17 cellular contexts compared by ENCODE assay signal in genomic region chr9:88373018-88373417, GRCh38.
"Had no signal": no experiment of that assay in that cellular context is flagged by ENCODE, and none has a peak within 500 bp of the region (broad histone marks: within the 10 kb centered on the region; RNA-seq: fewer than 3 reads in every experiment).

No MANE protein-coding gene starts in this region.

- H3K27ac ChIP-seq: gastrocnemius medialis, heart right ventricle, psoas muscle, right lobe of liver, testis, tibial nerve had no signal

- H3K4me1 ChIP-seq: gastrocnemius medialis, heart right ventricle, psoas muscle, right lobe of liver, testis, tibial nerve had no signal

- DNase-seq: cortex of kidney; effector memory CD4-positive, alpha-beta T cell; gastrocnemius medialis; heart right ventricle; hypothalamus; kidney glomerular epithelial cell; mesendoderm; naive B cell; psoas muscle; retina; right lobe of liver; stimulated activated CD4-positive, alpha-beta T cell treated with anti-CD3 and anti-CD28 coated beads, Interleukin-4, amount 100 ng/mL, for 1 hour; stimulated activated CD8-positive, alpha-beta memory T cell treated with anti-CD3 and anti-CD28 coated beads, Interleukin-4, amount 100 ng/mL, for 48 hours; testis had no signal

- H3K27me3 ChIP-seq: gastrocnemius medialis, right lobe of liver, testis, tibial nerve had no signal

- ATAC-seq: esophagus mucosa; gastrocnemius medialis; heart right ventricle; psoas muscle; right lobe of liver; stimulated activated effector memory CD8-positive, alpha-beta T cell treated with anti-CD3 and anti-CD28 coated beads, Interleukin-12 subunit alpha, Interleukin-12 subunit beta, amount 100 ng/mL, for 72 hours had no signal

- H3K36me3 ChIP-seq: gastrocnemius medialis, heart right ventricle, right lobe of liver, tibial nerve had no signal

- H3K9me3 ChIP-seq: gastrocnemius medialis, psoas muscle, right lobe of liver, testis had no signal

- H3K4me3 ChIP-seq: gastrocnemius medialis, heart right ventricle, psoas muscle, right lobe of liver, testis, tibial nerve had no signal
